In the genomic region with DNA sequence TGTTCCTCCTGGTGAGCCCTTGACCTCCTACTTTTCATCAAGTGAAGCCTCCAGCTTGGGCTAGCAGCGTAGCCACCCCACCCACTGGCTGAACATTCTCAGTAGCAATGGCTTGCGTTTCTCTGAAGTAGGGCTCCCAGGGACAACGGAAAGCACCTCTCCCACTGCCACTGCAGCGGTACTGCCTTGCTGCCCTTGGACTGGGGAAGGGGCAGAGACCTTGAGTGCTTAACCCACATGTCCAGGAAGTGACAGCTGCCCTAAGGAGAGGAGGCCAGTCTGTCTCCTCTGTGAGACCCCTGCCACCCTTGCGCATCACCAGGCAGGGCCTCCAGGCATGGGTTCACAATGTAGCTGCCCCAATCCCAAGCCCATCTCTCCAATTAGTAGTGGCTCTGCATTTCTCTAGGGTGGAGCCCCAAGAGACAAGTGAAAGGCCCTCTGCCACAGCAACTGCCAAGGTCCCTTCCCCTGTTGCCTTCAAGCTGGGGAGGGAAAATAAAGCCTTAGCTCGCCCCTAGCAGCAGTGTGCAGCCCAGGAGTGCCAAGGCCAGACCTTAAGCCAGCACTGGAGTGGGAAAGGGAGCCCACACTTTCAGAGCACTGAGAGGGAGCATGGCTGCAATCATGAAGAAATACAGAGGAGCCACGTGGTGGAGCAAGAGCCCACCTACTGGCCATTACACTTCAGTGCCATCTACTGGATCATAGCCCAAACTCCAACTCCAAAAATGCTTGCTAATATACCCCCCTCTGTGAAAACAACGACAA, we compare ENCODE assay signal across 8 cellular contexts.
DNase-seq lines count a peak whose midpoint lies in the region; ATAC-seq, FAIRE-seq and TF ChIP-seq lines count a peak whose summit lies in the region.

No MANE protein-coding gene starts in this region.

- H3K4me1 ChIP-seq in kidney (ENCODE audit: control insufficient read depth in 1 of 2, insufficient read depth in 1 of 2, low read depth in 1 of 2, low read length in 2 of 2) = no peaks in the 10 kb centered on the region

- no peak for FAIRE-seq in kidney (lab: Jason Lieb, UNC)

- ATAC-seq in HG03521 (IDR thresholded peaks at IDR 0.05; ENCODE audit: unreplicated experiment) (peak; percentile 78), HG02970 (IDR thresholded peaks at IDR 0.05; ENCODE audit: low FRiP score, unreplicated experiment) (no peak)

- no peak overlapping the region for H3K27ac ChIP-seq in kidney (ENCODE audit: low read depth in 2 of 2, low read length in 2 of 2)

- peak; percentile 34 for TF ChIP-seq CTCF in kidney (IDR thresholded peaks at IDR 0.05; ENCODE audit: borderline replicate concordance, extremely low read depth, insufficient read depth)

- H3K9ac ChIP-seq in kidney (ENCODE audit: low read length in 2 of 2) = no peak overlapping the region

- no peaks in the 10 kb centered on the region for H3K9me3 ChIP-seq in kidney (ENCODE audit: control insufficient read depth in 1 of 2, low read length in 2 of 2)

- DNase-seq in NCI-H748 (lab: John Stamatoyannopoulos, UW; ENCODE audit: unreplicated experiment) (peak; percentile 54), NCI-H748 treated with DMSO at 0.1 percent for 48 hours (lab: John Stamatoyannopoulos, UW) (no peak), SK-N-DZ (ENCODE audit: low spot score) (peak; percentile 35), kidney (no peak), GOT3 (lab: John Stamatoyannopoulos, UW) (no peak), T1000 (lab: John Stamatoyannopoulos, UW) (no peak)

- H3K36me3 ChIP-seq in kidney (ENCODE audit: control insufficient read depth in 1 of 2, insufficient read depth in 2 of 2, low read length in 2 of 2) = peaks cover 0 to 5% of the 10 kb centered on the region in 2 donors

- intact Hi-C loops in kidney (cut with DNase I) = no loop called here

- H3K4me3 ChIP-seq in kidney (ENCODE audit: low read length in 2 of 2) = no peak overlapping the region

Comparison
In these comparisons a context has a peak if more than half of its experiments do, and no peak if none do; other contexts are left out.
1. DNase-seq: peak in NCI-H748 (single experiment) and SK-N-DZ (single experiment); none in NCI-H748 treated with DMSO at 0.1 percent for 48 hours (single experiment), kidney (single experiment), GOT3 (single experiment) and T1000 (single experiment).